Comparison of ENCODE assay signal across 8 cellular contexts in genomic region chr11:65500262-65501004, GRCh38. TPM values are rescaled to one million over a fixed set of nuclear protein-coding genes. Genes with fewer than 3 reads are reported as not detected.
DNase-seq lines count a peak whose midpoint lies in the region; ATAC-seq and TF ChIP-seq lines count a peak whose summit lies in the region.

No MANE protein-coding gene starts in this region.

- no peak overlapping the region for H3K4me3 Mint-ChIP-seq in progenitor cell of endocrine pancreas (ENCODE audit: low read depth)

- peaks cover 65% of the 10 kb centered on the region for H3K36me3 ChIP-seq in SJSA1
- peaks cover 36% of the 10 kb centered on the region for H3K36me3 ChIP-seq in neural cell (ENCODE audit: insufficient read depth, low read length)

- H3K9ac ChIP-seq in neural cell (ENCODE audit: low read length): peak overlapping the region; percentile 99

- H3K4me1 ChIP-seq in SJSA1 (replicated peaks): peaks cover 47% of the 10 kb centered on the region

- CTCF ChIA-PET in AG04449 (lab: Yijun Ruan, JAX): interaction anchor here (0.9 to 1.9 kb wide), 6 partner anchors 8 to 83 kb away, joined by 4 to 14 read pairs (median 4); no protein-coding TSS in a partner anchor

- ATAC-seq in HG03571 (IDR thresholded peaks at IDR 0.05; ENCODE audit: unreplicated experiment): no peak

- no peak overlapping the region for H3K4me2 ChIP-seq in neural cell (ENCODE audit: low read length)

- H3K9me3 ChIP-seq in SJSA1 (replicated peaks) (no peaks in the 10 kb centered on the region), neural cell (ENCODE audit: low read length) (no peaks in the 10 kb centered on the region)

- peaks cover 57% of the 10 kb centered on the region for H4K20me1 ChIP-seq in neural cell (ENCODE audit: insufficient read depth)

- peaks cover 17% of the 10 kb centered on the region for H3K36me3 Mint-ChIP-seq in progenitor cell of endocrine pancreas (ENCODE audit: insufficient read depth)

- no peaks in the 10 kb centered on the region for H3K9me3 Mint-ChIP-seq in progenitor cell of endocrine pancreas (ENCODE audit: low read depth)

- H3K4me1 Mint-ChIP-seq in progenitor cell of endocrine pancreas (ENCODE audit: low read depth): peaks cover 23% of the 10 kb centered on the region

- H3K27ac Mint-ChIP-seq in progenitor cell of endocrine pancreas: no peak overlapping the region

- H3K27me3 Mint-ChIP-seq in progenitor cell of endocrine pancreas: no peaks in the 10 kb centered on the region

- H2AFZ ChIP-seq in neural cell (ENCODE audit: low read depth, low read length): no peak overlapping the region

- DNase-seq in AG04449 (ENCODE audit: low read depth, low spot score) (no peak), HCEC 1CT (peak; percentile 65), SJSA1 (ENCODE audit: low read depth in 1 of 2, low spot score in 2 of 2) (peak; percentile 73 to 87), epithelial cell of esophagus (ENCODE audit: low read depth) (peak; percentile 25), NCI-H187 treated with DMSO at 0.1 percent for 48 hours (lab: John Stamatoyannopoulos, UW) (no peak), progenitor cell of endocrine pancreas (ENCODE audit: low spot score, unreplicated experiment) (no peak)

- H3K79me2 ChIP-seq in neural cell (replicated peaks; ENCODE audit: insufficient read depth, low read length): peaks cover 93% of the 10 kb centered on the region

- H3K27me3 ChIP-seq in SJSA1 (replicated peaks) (peaks cover 34% of the 10 kb centered on the region), neural cell (ENCODE audit: insufficient read depth, low read depth, low read length) (no peaks in the 10 kb centered on the region)

- TF ChIP-seq RAD21 in neural cell (conservative IDR thresholded peaks at IDR 0.05): peak; percentile 32

- H3K9me2 ChIP-seq in neural cell (ENCODE audit: insufficient read depth, low read length): no peaks in the 10 kb centered on the region

- no peak for TF ChIP-seq EP300 in neural cell (conservative IDR thresholded peaks at IDR 0.05; ENCODE audit: poor library complexity, severe bottlenecking)

- TF ChIP-seq CTCF in AG04449 (IDR thresholded peaks at IDR 0.05; ENCODE audit: insufficient read depth, low read length, missing control alignments) (no peak), epithelial cell of esophagus (IDR thresholded peaks at IDR 0.05; ENCODE audit: insufficient read depth, low read depth, low read length, missing control alignments) (no peak), neural cell (IDR thresholded peaks at IDR 0.05; ENCODE audit: poor library complexity, severe bottlenecking) (no peak), progenitor cell of endocrine pancreas (IDR thresholded peaks at IDR 0.05; ENCODE audit: unreplicated experiment) (no peak)

- peak overlapping the region; percentile 98 for H3K27ac ChIP-seq in SJSA1
- peak overlapping the region; percentile 100 for H3K27ac ChIP-seq in neural cell (ENCODE audit: low read length)

- POLR2A ChIA-PET in AG04449 (lab: Yijun Ruan, JAX): interaction anchor here (0.9 to 17.0 kb wide), 11 partner anchors 7 to 110 kb away, joined by 3 to 1229 read pairs (median 103); partner anchors contain the start of genes NEAT1, SCYL1 and ZNRD2

- peak overlapping the region; percentile 99 for H3K4me3 ChIP-seq in AG04449 (ENCODE audit: low read depth, low read length)
- H3K4me3 ChIP-seq in SJSA1: peak overlapping the region; percentile 59
- peak overlapping the region; percentile 98 for H3K4me3 ChIP-seq in epithelial cell of esophagus (ENCODE audit: low read length)
- H3K4me3 ChIP-seq in neural cell (ENCODE audit: low read length): peak overlapping the region; percentile 78

- peaks cover 7% of the 10 kb centered on the region for H3F3A ChIP-seq in neural cell (ENCODE audit: insufficient read depth, low read length, poor library complexity, severe bottlenecking)

TF ChIP-seq in neural cell, 6 proteins besides CTCF, POLR2A, EP300 and RAD21:
- TF ChIP-seq EZH2 (IDR thresholded peaks at IDR 0.05; ENCODE audit: borderline replicate concordance, insufficient read depth, low read length, poor library complexity, severe bottlenecking) (no peak), SMC3 (conservative IDR thresholded peaks at IDR 0.05; ENCODE audit: poor library complexity) (peak; percentile 30), MXI1 (conservative IDR thresholded peaks at IDR 0.05; ENCODE audit: poor library complexity, severe bottlenecking) (peak; percentile 40), REST (IDR thresholded peaks at IDR 0.05; ENCODE audit: borderline replicate concordance) (peak; percentile 94), POLR2AphosphoS5 (IDR thresholded peaks at IDR 0.05) (peak; percentile 90)

RNA-seq across cellular contexts. Expression of gene MALAT1, which starts 1.6 kb away (rescaled TPM):
- 1,620 and 2,210 TPM in 2 replicates for total RNA-seq in SJSA1 (2014; rRNA removed; shearing (Covaris generic))
- polyA plus RNA-seq in neural cell: 1,383 and 1,630 TPM in 2 replicates
- polyA minus RNA-seq in neural cell: 48,171 and 65,838 TPM in 2 replicates
- total RNA-seq in progenitor cell of endocrine pancreas: 16,546 and 17,116 TPM in 2 replicates

RNA-seq across cellular contexts. Expression of gene SCYL1, which starts 24.4 kb away (rescaled TPM):
- total RNA-seq in SJSA1 (2014; rRNA removed; shearing (Covaris generic)): 103 and 130 TPM in 2 replicates
- polyA plus RNA-seq in neural cell: 48.3 and 56.2 TPM in 2 replicates
- polyA minus RNA-seq in neural cell: 35.3 and 55.3 TPM in 2 replicates
- 61.4 and 66.3 TPM in 2 replicates for total RNA-seq in progenitor cell of endocrine pancreas

RNA-seq across cellular contexts. Expression of gene LTBP3, which starts 57.7 kb away (rescaled TPM):
- total RNA-seq in SJSA1 (2014; rRNA removed; shearing (Covaris generic)): 22.9 and 52.0 TPM in 2 replicates
- polyA plus RNA-seq in neural cell: 3.5 and 4.6 TPM in 2 replicates
- 0.97 and 2.3 TPM in 2 replicates for polyA minus RNA-seq in neural cell
- total RNA-seq in progenitor cell of endocrine pancreas: 55.3 and 57.7 TPM in 2 replicates

Comparison
In these comparisons a context has a peak if more than half of its experiments do, and no peak if none do; other contexts are left out.
1. DNase-seq: peak in HCEC 1CT (single experiment), SJSA1 (2 of 2) and epithelial cell of esophagus (single experiment); none in AG04449 (single experiment), NCI-H187 treated with DMSO at 0.1 percent for 48 hours (single experiment) and progenitor cell of endocrine pancreas (single experiment).
2. Peak in every context shown above with its lines, with median percentiles within 50 percentile points of each other: H3K4me3 ChIP-seq.